Comparison of ENCODE assay signal across 32 cellular contexts in genomic region chr2:5576015-5576414, GRCh38.
"Had no signal": no experiment of that assay in that cellular context is flagged by ENCODE, and none has a peak within 500 bp of the region (broad histone marks: within the 10 kb centered on the region; RNA-seq: fewer than 3 reads in every experiment).

No MANE protein-coding gene starts in this region.

- H3K27me3 ChIP-seq: brain microvascular endothelial cell, esophagus muscularis mucosa, foreskin keratinocyte, gastroesophageal sphincter had no signal

- DNase-seq: activated CD4-positive, alpha-beta memory T cell treated with anti-CD3 and anti-CD28 coated beads for 36 hours; activated CD4-positive, alpha-beta T cell treated with anti-CD3 and anti-CD28 coated beads for 36 hours; activated CD4-positive, alpha-beta T cell treated with anti-CD3 and anti-CD28 coated beads, Interleukin-2, amount 10 ng/mL, durations not matched to agents 24 days and 14 days; activated CD4-positive, CD25-positive, alpha-beta regulatory T cell; activated CD4-positive, CD25-positive, alpha-beta regulatory T cell treated with anti-CD3 and anti-CD28 coated beads, Interleukin-2, amount 50 U/mL, for 72 hours; activated CD8-positive, alpha-beta memory T cell treated with anti-CD3 and anti-CD28 coated beads, Interleukin-2, amount 50 U/mL, for 48 hours; activated effector memory CD4-positive, alpha-beta T cell treated with Interleukin-2 at 50 U/mL for 16 hours; activated gamma-delta T cell treated with Interleukin-2 at 50 U/mL for 16 hours; activated naive CD4-positive, alpha-beta T cell treated with anti-CD3 and anti-CD28 coated beads, Interleukin-2, amount 50 U/mL, for 16 hours; activated naive CD4-positive, alpha-beta T cell treated with Interleukin-2 at 50 U/mL for 16 hours; activated T-cell treated with anti-CD3 and anti-CD28 coated beads for 4 hours; activated T-cell treated with anti-CD3 and anti-CD28 coated beads, Interleukin-2, amount 50 U/mL, for 4 hours; amniotic stem cell; anterior cingulate cortex; brain microvascular endothelial cell; cortex of kidney; dermis blood vessel endothelial cell; effector CD4-positive, alpha-beta T cell; effector memory CD8-positive, alpha-beta T cell; erythroblast; foreskin keratinocyte; T-helper 1 cell; T-helper 17 cell; T1000 had no signal

- H3K36me3 ChIP-seq: brain microvascular endothelial cell, esophagus muscularis mucosa, gastroesophageal sphincter had no signal

- H3K4me1 Mint-ChIP-seq: activated CD4-positive, alpha-beta T cell treated with anti-CD3 and anti-CD28 coated beads for 36 hours; activated CD4-positive, alpha-beta T cell treated with anti-CD3 and anti-CD28 coated beads, Interleukin-2, amount 10 ng/mL, durations not matched to agents 24 days and 14 days; activated T-helper 17 cell treated with anti-CD3 and anti-CD28 coated beads, Interleukin-2, amount 50 U/mL, for 72 hours; central memory CD8-positive, alpha-beta T cell; T-helper 17 cell had no signal

- ATAC-seq: activated CD4-positive, alpha-beta T cell treated with anti-CD3 and anti-CD28 coated beads for 36 hours; activated T-cell treated with anti-CD3 and anti-CD28 coated beads, Interleukin-2, amount 50 U/mL, for 4 hours; activated T-helper 17 cell treated with anti-CD3 and anti-CD28 coated beads, Interleukin-2, amount 50 U/mL, for 72 hours; effector memory CD8-positive, alpha-beta T cell; foreskin keratinocyte; gastroesophageal sphincter; T-helper 17 cell had no signal

- H3K9me3 Mint-ChIP-seq: activated CD4-positive, alpha-beta T cell treated with anti-CD3 and anti-CD28 coated beads, Interleukin-2, amount 10 ng/mL, durations not matched to agents 24 days and 14 days had no signal

- H3K4me1 ChIP-seq: esophagus muscularis mucosa, foreskin keratinocyte, gastroesophageal sphincter had no signal

- H3K4me3 Mint-ChIP-seq: activated CD4-positive, alpha-beta memory T cell treated with anti-CD3 and anti-CD28 coated beads for 36 hours; activated CD4-positive, alpha-beta T cell treated with anti-CD3 and anti-CD28 coated beads for 36 hours; activated CD4-positive, alpha-beta T cell treated with anti-CD3 and anti-CD28 coated beads, Interleukin-2, amount 10 ng/mL, durations not matched to agents 24 days and 14 days; activated naive CD8-positive, alpha-beta T cell; activated T-cell treated with anti-CD3 and anti-CD28 coated beads, Interleukin-2, amount 50 U/mL, for 4 hours; activated T-helper 17 cell treated with anti-CD3 and anti-CD28 coated beads, Interleukin-2, amount 50 U/mL, for 72 hours; central memory CD8-positive, alpha-beta T cell; effector memory CD8-positive, alpha-beta T cell; T-helper 17 cell; T-helper 2 cell treated with Interferon-gamma antibody and Interleukin-4, amounts not matched to agents 5 μg/mL and 100 μg/mL, for 36 hours had no signal

- H3K27ac Mint-ChIP-seq: activated CD4-positive, alpha-beta memory T cell treated with anti-CD3 and anti-CD28 coated beads for 36 hours; activated CD4-positive, alpha-beta T cell treated with anti-CD3 and anti-CD28 coated beads for 36 hours; activated CD4-positive, alpha-beta T cell treated with anti-CD3 and anti-CD28 coated beads, Interleukin-2, amount 10 ng/mL, durations not matched to agents 24 days and 14 days; activated naive CD8-positive, alpha-beta T cell; activated T-helper 17 cell treated with anti-CD3 and anti-CD28 coated beads, Interleukin-2, amount 50 U/mL, for 72 hours; effector memory CD8-positive, alpha-beta T cell; T-helper 17 cell; T-helper 2 cell treated with Interferon-gamma antibody and Interleukin-4, amounts not matched to agents 5 μg/mL and 100 μg/mL, for 36 hours had no signal

- H3K36me3 Mint-ChIP-seq: activated CD4-positive, alpha-beta memory T cell treated with anti-CD3 and anti-CD28 coated beads for 36 hours; activated naive CD8-positive, alpha-beta T cell had no signal

- FAIRE-seq: astrocyte, bronchial epithelial cell had no signal

- H3K4me3 ChIP-seq: esophagus muscularis mucosa, gastroesophageal sphincter had no signal

- H3K27me3 Mint-ChIP-seq: activated CD4-positive, alpha-beta memory T cell treated with anti-CD3 and anti-CD28 coated beads for 36 hours; activated CD4-positive, alpha-beta T cell treated with anti-CD3 and anti-CD28 coated beads, Interleukin-2, amount 10 ng/mL, durations not matched to agents 24 days and 14 days; activated naive CD8-positive, alpha-beta T cell; activated T-helper 17 cell treated with anti-CD3 and anti-CD28 coated beads, Interleukin-2, amount 50 U/mL, for 72 hours; central memory CD8-positive, alpha-beta T cell; effector memory CD8-positive, alpha-beta T cell; T-helper 17 cell had no signal

- H3K27ac ChIP-seq: brain microvascular endothelial cell, esophagus muscularis mucosa, foreskin keratinocyte, gastroesophageal sphincter had no signal
